ENCODE assay signal across 20 cellular contexts in genomic region chr4:7979652-7979968, GRCh38. TPM values are rescaled to one million over a fixed set of nuclear protein-coding genes. Genes with fewer than 3 reads are reported as not detected.
DNase-seq lines count a peak whose midpoint lies in the region; ATAC-seq, FAIRE-seq and TF ChIP-seq lines count a peak whose summit lies in the region.
"Had no signal": no experiment of that assay in that cellular context is flagged by ENCODE, and none has a peak within 500 bp of the region (broad histone marks: within the 10 kb centered on the region; RNA-seq: fewer than 3 reads in every experiment).

No MANE protein-coding gene starts in this region.

- H3K4me2 ChIP-seq in keratinocyte (ENCODE audit: control insufficient read depth, extremely low read depth, insufficient read depth, low read depth, low read length) = peak overlapping the region; percentile 78

- peak overlapping the region; percentile 94 for H3K27ac ChIP-seq in HUES6 (ENCODE audit: low read depth, low read length)
- H3K27ac ChIP-seq in keratinocyte (ENCODE audit: control insufficient read depth, insufficient read depth, low read length) = peak overlapping the region; percentile 86
- peak overlapping the region; percentile 79 to 89 (median 86) for H3K27ac ChIP-seq in transverse colon

- H3K4me1 ChIP-seq in HUES6 (ENCODE audit: control insufficient read depth, insufficient read depth, low read length) = peaks cover 28% of the 10 kb centered on the region
- H3K4me1 ChIP-seq in keratinocyte (ENCODE audit: control insufficient read depth, extremely low read depth, insufficient read depth, low read length) = peaks cover 40% of the 10 kb centered on the region
- H3K4me1 ChIP-seq in transverse colon = peaks cover 7 to 58% (median 47%) of the 10 kb centered on the region in 4 donors

- H3K36me3 Mint-ChIP-seq in T-helper 17 cell (ENCODE audit: low read depth) = no peaks in the 10 kb centered on the region
- H3K36me3 Mint-ChIP-seq: CD8-positive, alpha-beta T cell had no signal

- TF ChIP-seq EP300 in transverse colon (IDR thresholded peaks at IDR 0.05; ENCODE audit: low read depth) = no peak

- no peaks in the 10 kb centered on the region for H3K9me1 ChIP-seq in keratinocyte (ENCODE audit: control insufficient read depth, extremely low read depth, insufficient read depth, low read length)

- FAIRE-seq in keratinocyte (lab: Jason Lieb, UNC) = no peak

- H3K27ac Mint-ChIP-seq in T-helper 17 cell = peak overlapping the region; percentile 47
- H3K27ac Mint-ChIP-seq: activated CD4-positive, alpha-beta memory T cell treated with anti-CD3 and anti-CD28 coated beads for 36 hours; CD8-positive, alpha-beta T cell; HFFc6; stimulated activated memory B cell treated with anti-CD40 and anti-IgM and Interleukin-4, amounts not matched to agents 10 μg/mL and 1 μg/mL and 100 μg/mL, for 72 hours had no signal

- H2AFZ ChIP-seq in keratinocyte (ENCODE audit: control insufficient read depth, low read length) = no peak overlapping the region

- 49 to 58% methylated on average over 4 of the region's 4 CpGs for WGBS in transverse colon (ENCODE audit: low coverage in 1 of 2), 2 donors

- H3K4me3 ChIP-seq in HUES6 (ENCODE audit: low read depth, low read length) = peak overlapping the region; percentile 10; the same call in 1 of the 2 replicates
- H3K4me3 ChIP-seq in keratinocyte (ENCODE audit: control insufficient read depth in 2 of 3, extremely low read depth in 1 of 3, insufficient read depth in 2 of 3, low read depth in 1 of 3, low read length in 3 of 3) = no peak overlapping the region
- no peak overlapping the region for H3K4me3 ChIP-seq in transverse colon
- H3K4me3 ChIP-seq: left ventricle myocardium inferior had no signal

- H3K36me3 ChIP-seq in HUES6 (ENCODE audit: control insufficient read depth, insufficient read depth, low read length) = no peaks in the 10 kb centered on the region
- H3K36me3 ChIP-seq in keratinocyte (ENCODE audit: control insufficient read depth in 2 of 2, extremely low read depth in 1 of 2, insufficient read depth in 2 of 2, low read length in 2 of 2) = no peaks in the 10 kb centered on the region
- no peaks in the 10 kb centered on the region for H3K36me3 ChIP-seq in transverse colon
- H3K36me3 ChIP-seq: left ventricle myocardium inferior had no signal

- H3K27me3 Mint-ChIP-seq in T-helper 17 cell = peaks cover 4% of the 10 kb centered on the region
- H3K27me3 Mint-ChIP-seq: brain had no signal

- H4K20me1 ChIP-seq in keratinocyte (ENCODE audit: control insufficient read depth, extremely low read depth, insufficient read depth, low read length) = no peaks in the 10 kb centered on the region

- no peaks in the 10 kb centered on the region for H3K79me2 ChIP-seq in keratinocyte (ENCODE audit: control insufficient read depth, insufficient read depth, low read length)

- H3K4me1 Mint-ChIP-seq in T-helper 17 cell = peaks cover 13% of the 10 kb centered on the region

- intact Hi-C loops in transverse colon (cut with DNase I; ENCODE audit: low total_unique reads) (no loop called here), sciatic nerve (cut with DNase I) (no loop called here)

- in situ Hi-C loops in transverse colon (cut with MboI; ENCODE audit: low pct_ligation_motif_present in 1 of 4, low pct_unique_long_range_greater_than_20kb in 1 of 4, low sequenced_read_pairs in 3 of 4) = no loop called here

- H3K9ac ChIP-seq in HUES6 (ENCODE audit: low read length) (peak overlapping the region; percentile 72), keratinocyte (ENCODE audit: control insufficient read depth, extremely low read depth, insufficient read depth, low read length) (peak overlapping the region; percentile 13)

- no peaks in the 10 kb centered on the region for H3K9me3 ChIP-seq in HUES6 (ENCODE audit: control insufficient read depth, insufficient read depth, low read depth, low read length)
- H3K9me3 ChIP-seq in T-helper 17 cell (ENCODE audit: control insufficient read depth, low read length, poor library complexity, severe bottlenecking) = no peaks in the 10 kb centered on the region
- H3K9me3 ChIP-seq in keratinocyte (ENCODE audit: control insufficient read depth, low read depth, low read length) = no peaks in the 10 kb centered on the region
- no peaks in the 10 kb centered on the region for H3K9me3 ChIP-seq in transverse colon
- H3K9me3 ChIP-seq: left ventricle myocardium inferior had no signal

- DNase-seq in T-helper 17 cell (no peak), keratinocyte (ENCODE audit: low read depth, low spot score) (no peak), transverse colon (no peak), sciatic nerve (ENCODE audit: low spot score) (no peak), occipital lobe (lab: John Stamatoyannopoulos, UW) (no peak)
- DNase-seq: activated CD4-positive, alpha-beta memory T cell treated with anti-CD3 and anti-CD28 coated beads for 36 hours; activated CD4-positive, CD25-positive, alpha-beta regulatory T cell; CD8-positive, alpha-beta T cell; DMS53; GF-D8; HFFc6; left ventricle myocardium inferior; NCI-H1092; NCI-H2029; stimulated activated CD4-positive, alpha-beta T cell treated with anti-CD3 and anti-CD28 coated beads, Interleukin-2, amount 100 ng/mL, for 24 hours; T-helper 9 cell had no signal

- TF ChIP-seq CTCF in keratinocyte (optimal IDR thresholded peaks at IDR 0.05 in 1 of 3, IDR thresholded peaks at IDR 0.05 in 1 of 3, conservative IDR thresholded peaks at IDR 0.05 in 1 of 3; ENCODE audit: extremely low read depth in 1 of 3, insufficient read depth in 2 of 3, low read length in 3 of 3) (no peak), transverse colon (IDR thresholded peaks at IDR 0.05) (no peak)

- H3K27me3 ChIP-seq in HUES6 (ENCODE audit: control insufficient read depth, insufficient read depth, low read length) = no peaks in the 10 kb centered on the region
- H3K27me3 ChIP-seq in keratinocyte (ENCODE audit: control insufficient read depth, extremely low read depth, insufficient read depth, low read length) = peaks cover 3% of the 10 kb centered on the region
- no peaks in the 10 kb centered on the region for H3K27me3 ChIP-seq in transverse colon

- ATAC-seq in T-helper 17 cell (no peak), sciatic nerve (no peak), HG03097 (IDR thresholded peaks at IDR 0.05; ENCODE audit: low FRiP score, unreplicated experiment) (no peak)
- ATAC-seq: CD8-positive, alpha-beta T cell; stimulated activated memory B cell treated with anti-CD40 and anti-IgM and Interleukin-4, amounts not matched to agents 10 μg/mL and 1 μg/mL and 100 μg/mL, for 72 hours had no signal

- TF ChIP-seq POLR2A in transverse colon (IDR thresholded peaks at IDR 0.05) = no peak

- H3K4me3 Mint-ChIP-seq in T-helper 17 cell = no peak overlapping the region
- H3K4me3 Mint-ChIP-seq: activated CD4-positive, alpha-beta memory T cell treated with anti-CD3 and anti-CD28 coated beads for 36 hours; brain; CD8-positive, alpha-beta T cell; HFFc6; stimulated activated memory B cell treated with anti-CD40 and anti-IgM and Interleukin-4, amounts not matched to agents 10 μg/mL and 1 μg/mL and 100 μg/mL, for 72 hours had no signal

- dilution Hi-C loops in keratinocyte (cut with MboI; ENCODE audit: extremely low pct_ligation_motif_present, low sequenced_read_pairs) = no loop called here

RNA-seq across cellular contexts. Expression of gene AFAP1, which starts 39.9 kb away (rescaled TPM):
- 10 to 100 TPM; 17.6 to 26.7 TPM for total RNA-seq in T-helper 17 cell
- 4.1 to 12.9 TPM (median 7.6 TPM) in 3 replicates for polyA plus RNA-seq in keratinocyte
- 3.3 TPM for polyA plus RNA-seq in keratinocyte (2011; ENCODE audit: low read depth)
- polyA plus RNA-seq in keratinocyte (2011; cell fraction: cytosol; rRNA removed) = 6.7 and 7.2 TPM in 2 replicates
- polyA plus RNA-seq in keratinocyte (2011; cell fraction: nucleus; rRNA removed) = 20.4 and 21.5 TPM in 2 replicates
- polyA plus RNA-seq in keratinocyte (2012; ENCODE audit: low replicate concordance) = 3.9 and 12.0 TPM in 2 replicates
- polyA minus RNA-seq in keratinocyte = 10.6 to 15.9 TPM (median 14.2 TPM) in 3 replicates
- polyA minus RNA-seq in keratinocyte (2011; cell fraction: cytosol; rRNA and poly(A)+ RNA removed) = 7.1 TPM
- polyA minus RNA-seq in keratinocyte (2011; cell fraction: nucleus; rRNA and poly(A)+ RNA removed) = 15.4 and 27.9 TPM in 2 replicates
- total RNA-seq in transverse colon = 10 to 100 TPM; 25.1 to 56.9 (median 26.4) TPM
- 64.5 TPM for total RNA-seq in sciatic nerve
- total RNA-seq in occipital lobe = 62.2 TPM
